In the genomic region with DNA sequence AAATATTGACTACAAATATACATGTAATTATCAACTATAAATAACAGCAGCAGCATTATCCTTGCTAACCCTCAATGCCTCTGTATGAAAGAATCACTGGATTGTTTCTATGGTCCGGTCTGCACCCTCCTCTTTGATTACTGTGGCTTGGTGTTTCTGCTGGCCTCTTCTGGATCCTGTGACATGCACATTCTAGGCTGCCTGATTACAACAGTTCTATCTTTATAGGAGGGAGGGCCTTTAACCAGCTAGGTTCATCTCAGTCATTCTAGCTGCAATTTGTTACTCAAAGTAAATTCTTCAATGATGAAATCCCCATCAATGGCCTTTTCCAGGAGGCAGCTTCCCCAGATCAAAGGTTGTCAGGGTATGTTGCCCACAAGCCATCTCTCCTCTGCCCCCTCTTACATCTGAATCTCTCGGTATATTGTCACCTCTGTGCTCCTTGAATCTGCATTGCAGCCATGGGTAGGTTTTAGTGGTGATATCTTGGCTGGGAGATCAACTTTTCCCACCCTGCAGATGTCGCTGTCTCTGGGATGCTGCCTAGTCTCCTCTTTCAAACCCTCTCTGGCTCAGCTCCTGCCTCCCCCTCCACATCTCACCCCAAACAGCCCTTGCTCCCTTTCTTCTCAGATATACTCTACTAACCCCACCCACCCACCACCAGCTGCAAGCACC, we compare ENCODE assay signal across 1 cellular context.
TF ChIP-seq lines count a peak whose summit lies in the region.

No MANE protein-coding gene starts in this region.

TF ChIP-seq in IMR-90, 13 proteins besides CTCF, POLR2A, EP300 and RAD21 (continued from another document):
- no peak for TF ChIP-seq MAZ (IDR thresholded peaks at IDR 0.05; ENCODE audit: borderline replicate concordance, low read depth, low read length)
- TF ChIP-seq, protein P1, sequence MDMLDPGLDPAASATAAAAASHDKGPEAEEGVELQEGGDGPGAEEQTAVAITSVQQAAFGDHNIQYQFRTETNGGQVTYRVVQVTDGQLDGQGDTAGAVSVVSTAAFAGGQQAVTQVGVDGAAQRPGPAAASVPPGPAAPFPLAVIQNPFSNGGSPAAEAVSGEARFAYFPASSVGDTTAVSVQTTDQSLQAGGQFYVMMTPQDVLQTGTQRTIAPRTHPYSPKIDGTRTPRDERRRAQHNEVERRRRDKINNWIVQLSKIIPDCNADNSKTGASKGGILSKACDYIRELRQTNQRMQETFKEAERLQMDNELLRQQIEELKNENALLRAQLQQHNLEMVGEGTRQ (IDR thresholded peaks at IDR 0.05; ENCODE audit: low read depth, low read length): no peak
